Comparison of ENCODE assay signal across 9 cellular contexts in the genomic region with DNA sequence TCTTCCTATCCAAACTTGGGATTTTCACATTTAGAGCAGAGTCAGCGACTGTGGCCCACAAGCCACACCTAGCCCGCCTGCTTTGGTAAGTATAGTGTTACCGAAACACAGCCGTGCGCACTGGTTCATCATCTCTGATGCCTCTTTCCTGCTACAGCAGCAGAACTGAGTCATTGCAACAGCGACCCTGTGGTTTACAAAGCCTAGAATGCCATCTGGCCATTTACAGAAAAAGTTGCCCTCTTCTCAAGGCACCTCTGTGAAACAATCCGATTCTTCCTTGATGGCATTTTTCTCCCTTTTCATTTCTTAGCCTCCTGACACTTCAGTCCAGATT. TPM values are rescaled to one million over a fixed set of nuclear protein-coding genes. Genes with fewer than 3 reads are reported as not detected.
DNase-seq lines count a peak whose midpoint lies in the region; ATAC-seq, FAIRE-seq and TF ChIP-seq lines count a peak whose summit lies in the region.
"Had no signal": no experiment of that assay in that cellular context is flagged by ENCODE, and none has a peak within 500 bp of the region (broad histone marks: within the 10 kb centered on the region; RNA-seq: fewer than 3 reads in every experiment).

No MANE protein-coding gene starts in this region.

- in situ Hi-C loops in G401 (cut with HindIII; ENCODE audit: low sequenced_read_pairs): no loop called here

- no peak overlapping the region for H3K4me3 ChIP-seq in NB4 (ENCODE audit: low read depth, low read length)
- no peak overlapping the region for H3K4me3 ChIP-seq in astrocyte (ENCODE audit: insufficient read depth, low read depth, low read length)
- H3K4me3 ChIP-seq: spleen had no signal

- H3K36me3 Mint-ChIP-seq in activated CD8-positive, alpha-beta memory T cell treated with anti-CD3 and anti-CD28 coated beads, Interleukin-2, amount 10 ng/mL, durations not matched to agents 7 days and 5 days: peaks cover 29% of the 10 kb centered on the region
- no peaks in the 10 kb centered on the region for H3K36me3 Mint-ChIP-seq in astrocyte (ENCODE audit: low read depth, unreplicated experiment)

- no peak overlapping the region for H2AFZ ChIP-seq in astrocyte (ENCODE audit: low read depth, low read length)

- H3K4me3 Mint-ChIP-seq in activated CD8-positive, alpha-beta memory T cell treated with anti-CD3 and anti-CD28 coated beads, Interleukin-2, amount 10 ng/mL, durations not matched to agents 7 days and 5 days: no peak overlapping the region
- no peak overlapping the region for H3K4me3 Mint-ChIP-seq in astrocyte (ENCODE audit: unreplicated experiment)

- no peaks in the 10 kb centered on the region for H3K27me3 ChIP-seq in astrocyte (ENCODE audit: insufficient read depth, low read length)
- H3K27me3 ChIP-seq: spleen had no signal

- H3K79me2 ChIP-seq in astrocyte (ENCODE audit: insufficient read depth, low read length): no peaks in the 10 kb centered on the region

- TF ChIP-seq POLR2A in NB4 (IDR thresholded peaks at IDR 0.05; ENCODE audit: extremely low read depth, insufficient read length): no peak

- peak; percentile 96 for ATAC-seq in activated CD8-positive, alpha-beta memory T cell treated with anti-CD3 and anti-CD28 coated beads, Interleukin-2, amount 10 ng/mL, durations not matched to agents 7 days and 5 days

- no peak for FAIRE-seq in astrocyte (lab: Jason Lieb, UNC)

- H3K9ac ChIP-seq in astrocyte (ENCODE audit: low read length): no peak overlapping the region

- H3K4me1 Mint-ChIP-seq in activated CD8-positive, alpha-beta memory T cell treated with anti-CD3 and anti-CD28 coated beads, Interleukin-2, amount 10 ng/mL, durations not matched to agents 7 days and 5 days: peaks cover 15% of the 10 kb centered on the region
- H3K4me1 Mint-ChIP-seq in astrocyte (ENCODE audit: low read depth, unreplicated experiment): peaks cover 10% of the 10 kb centered on the region

- H3K4me2 ChIP-seq in astrocyte (ENCODE audit: low read length): no peak overlapping the region

- peaks cover 8% of the 10 kb centered on the region for H3K4me1 ChIP-seq in astrocyte (ENCODE audit: insufficient read depth, low read length)

- no peak for TF ChIP-seq CTCF in NB4 (IDR thresholded peaks at IDR 0.05; ENCODE audit: low read depth, low read length)
- no peak for TF ChIP-seq CTCF in astrocyte (IDR thresholded peaks at IDR 0.05; ENCODE audit: insufficient read depth, low read depth, low read length)

- H3K27ac ChIP-seq in astrocyte (ENCODE audit: low read depth, low read length): no peak overlapping the region

- peak overlapping the region; percentile 73 for H3K27ac Mint-ChIP-seq in activated CD8-positive, alpha-beta memory T cell treated with anti-CD3 and anti-CD28 coated beads, Interleukin-2, amount 10 ng/mL, durations not matched to agents 7 days and 5 days
- no peak overlapping the region for H3K27ac Mint-ChIP-seq in astrocyte (ENCODE audit: unreplicated experiment)

- no peaks in the 10 kb centered on the region for H4K20me1 ChIP-seq in astrocyte (ENCODE audit: insufficient read depth, low read length)

- H3K36me3 ChIP-seq in astrocyte (ENCODE audit: insufficient read depth, low read length): peaks cover 15% of the 10 kb centered on the region

- H3K9me3 ChIP-seq in astrocyte (ENCODE audit: insufficient read depth, low read depth, low read length): no peaks in the 10 kb centered on the region
- H3K9me3 ChIP-seq: spleen had no signal

- CTCF ChIA-PET in activated CD8-positive, alpha-beta memory T cell treated with anti-CD3 and anti-CD28 coated beads, Interleukin-2, amount 10 ng/mL, durations not matched to agents 7 days and 5 days (lab: Charles Lee): no interaction called here

- peak; percentile 76 for DNase-seq in activated CD8-positive, alpha-beta memory T cell treated with anti-CD3 and anti-CD28 coated beads, Interleukin-2, amount 10 ng/mL, durations not matched to agents 7 days and 5 days
- no peak for DNase-seq in activated CD8-positive, alpha-beta memory T cell treated with anti-CD3 and anti-CD28 coated beads for 24 hours
- DNase-seq in NB4 (ENCODE audit: low read depth) (peak; percentile 54), astrocyte (ENCODE audit: low read depth) (peak; percentile 50), HUDEP-2 (lab: John Stamatoyannopoulos, UW; ENCODE audit: unreplicated experiment in 76 of 76) (no peak), cerebellar nuclear complex (lab: John Stamatoyannopoulos, UW) (no peak), G401 (ENCODE audit: low spot score) (no peak)
- peak; percentile 39 for DNase-seq in stimulated activated CD8-positive, alpha-beta memory T cell treated with anti-CD3 and anti-CD28 coated beads, Interleukin-4, amount 100 ng/mL, for 48 hours
- DNase-seq: spleen had no signal

- no peaks in the 10 kb centered on the region for H3K27me3 Mint-ChIP-seq in activated CD8-positive, alpha-beta memory T cell treated with anti-CD3 and anti-CD28 coated beads, Interleukin-2, amount 10 ng/mL, durations not matched to agents 7 days and 5 days
- H3K27me3 Mint-ChIP-seq in astrocyte (ENCODE audit: low read depth, unreplicated experiment): no peaks in the 10 kb centered on the region

- no peaks in the 10 kb centered on the region for H3K9me3 Mint-ChIP-seq in activated CD8-positive, alpha-beta memory T cell treated with anti-CD3 and anti-CD28 coated beads, Interleukin-2, amount 10 ng/mL, durations not matched to agents 7 days and 5 days (ENCODE audit: low read depth)
- H3K9me3 Mint-ChIP-seq in astrocyte (ENCODE audit: unreplicated experiment): no peaks in the 10 kb centered on the region

RNA-seq across cellular contexts. Expression of gene IAH1, which starts 10.7 kb away (rescaled TPM):
- 10 to 100 TPM; 71.3 to 72.1 TPM for total RNA-seq in activated CD8-positive, alpha-beta memory T cell treated with anti-CD3 and anti-CD28 coated beads, Interleukin-2, amount 10 ng/mL, durations not matched to agents 7 days and 5 days
- total RNA-seq in astrocyte: 31.1 and 31.4 TPM in 2 replicates
- total RNA-seq in G401 (2014; rRNA removed; shearing (Covaris generic)): not detected in 2 replicates

RNA-seq across cellular contexts. Expression of gene CPSF3, which starts 40.2 kb away (rescaled TPM):
- total RNA-seq in activated CD8-positive, alpha-beta memory T cell treated with anti-CD3 and anti-CD28 coated beads, Interleukin-2, amount 10 ng/mL, durations not matched to agents 7 days and 5 days: 10 to 100 TPM; 57.9 to 64.6 TPM
- total RNA-seq in astrocyte: 36.2 and 40.3 TPM in 2 replicates
- 42.7 and 47.8 TPM in 2 replicates for total RNA-seq in G401 (2014; rRNA removed; shearing (Covaris generic))

RNA-seq across cellular contexts. Expression of gene ITGB1BP1, which starts 40.3 kb away (rescaled TPM):
- 100 to 1,000 TPM; 137 to 164 TPM for total RNA-seq in activated CD8-positive, alpha-beta memory T cell treated with anti-CD3 and anti-CD28 coated beads, Interleukin-2, amount 10 ng/mL, durations not matched to agents 7 days and 5 days
- 121 and 126 TPM in 2 replicates for total RNA-seq in astrocyte
- total RNA-seq in G401 (2014; rRNA removed; shearing (Covaris generic)): 45.7 and 72.9 TPM in 2 replicates

Comparison
In these comparisons a context has a peak if more than half of its experiments do, and no peak if none do; other contexts are left out.
1. DNase-seq: peak in activated CD8-positive, alpha-beta memory T cell treated with anti-CD3 and anti-CD28 coated beads, Interleukin-2, amount 10 ng/mL, durations not matched to agents 7 days and 5 days (single experiment), NB4 (single experiment), astrocyte (single experiment) and stimulated activated CD8-positive, alpha-beta memory T cell treated with anti-CD3 and anti-CD28 coated beads, Interleukin-4, amount 100 ng/mL, for 48 hours (single experiment); none in activated CD8-positive, alpha-beta memory T cell treated with anti-CD3 and anti-CD28 coated beads for 24 hours (single experiment), HUDEP-2 (0 of 76), cerebellar nuclear complex (0 of 2) and G401 (single experiment).
2. RNA of gene IAH1, which starts 10.7 kb away (total RNA-seq): 71.3 to 72.1 TPM in activated CD8-positive, alpha-beta memory T cell treated with anti-CD3 and anti-CD28 coated beads, Interleukin-2, amount 10 ng/mL, durations not matched to agents 7 days and 5 days and 31.1 to 31.4 TPM in astrocyte; not detected in G401; every median in the first group is over 10 times any median in the second.